Comparison of ENCODE assay signal across 1 cellular context in genomic region chr3:183884437-183885296, GRCh38.
A peak's percentile ranks its signal among the peaks of the same experiment; 100 is the strongest.
TF ChIP-seq lines count a peak whose summit lies in the region.

PARL (minus strand) TSS chr3:183884880; CDS start chr3:183884846, 34 bp downstream.

TF ChIP-seq in HCT116, 20 proteins besides CTCF, POLR2A, EP300 and RAD21 (continued from another document):
- TF ChIP-seq, protein P1, sequence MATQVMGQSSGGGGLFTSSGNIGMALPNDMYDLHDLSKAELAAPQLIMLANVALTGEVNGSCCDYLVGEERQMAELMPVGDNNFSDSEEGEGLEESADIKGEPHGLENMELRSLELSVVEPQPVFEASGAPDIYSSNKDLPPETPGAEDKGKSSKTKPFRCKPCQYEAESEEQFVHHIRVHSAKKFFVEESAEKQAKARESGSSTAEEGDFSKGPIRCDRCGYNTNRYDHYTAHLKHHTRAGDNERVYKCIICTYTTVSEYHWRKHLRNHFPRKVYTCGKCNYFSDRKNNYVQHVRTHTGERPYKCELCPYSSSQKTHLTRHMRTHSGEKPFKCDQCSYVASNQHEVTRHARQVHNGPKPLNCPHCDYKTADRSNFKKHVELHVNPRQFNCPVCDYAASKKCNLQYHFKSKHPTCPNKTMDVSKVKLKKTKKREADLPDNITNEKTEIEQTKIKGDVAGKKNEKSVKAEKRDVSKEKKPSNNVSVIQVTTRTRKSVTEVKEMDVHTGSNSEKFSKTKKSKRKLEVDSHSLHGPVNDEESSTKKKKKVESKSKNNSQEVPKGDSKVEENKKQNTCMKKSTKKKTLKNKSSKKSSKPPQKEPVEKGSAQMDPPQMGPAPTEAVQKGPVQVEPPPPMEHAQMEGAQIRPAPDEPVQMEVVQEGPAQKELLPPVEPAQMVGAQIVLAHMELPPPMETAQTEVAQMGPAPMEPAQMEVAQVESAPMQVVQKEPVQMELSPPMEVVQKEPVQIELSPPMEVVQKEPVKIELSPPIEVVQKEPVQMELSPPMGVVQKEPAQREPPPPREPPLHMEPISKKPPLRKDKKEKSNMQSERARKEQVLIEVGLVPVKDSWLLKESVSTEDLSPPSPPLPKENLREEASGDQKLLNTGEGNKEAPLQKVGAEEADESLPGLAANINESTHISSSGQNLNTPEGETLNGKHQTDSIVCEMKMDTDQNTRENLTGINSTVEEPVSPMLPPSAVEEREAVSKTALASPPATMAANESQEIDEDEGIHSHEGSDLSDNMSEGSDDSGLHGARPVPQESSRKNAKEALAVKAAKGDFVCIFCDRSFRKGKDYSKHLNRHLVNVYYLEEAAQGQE (IDR thresholded peaks at IDR 0.05; ENCODE audit: low read depth) = no peak
- TF ChIP-seq EGR1 (IDR thresholded peaks at IDR 0.05; ENCODE audit: low read depth) (peak; percentile 62; the same call in 1 of the 2 replicates), CBX3 (IDR thresholded peaks at IDR 0.05; ENCODE audit: low read depth) (peak; percentile 83; the same call in 1 of the 2 replicates), EZH2 (IDR thresholded peaks at IDR 0.05) (no peak), ZBTB33 (IDR thresholded peaks at IDR 0.05; ENCODE audit: extremely low read depth, insufficient replicate concordance, low read length) (peak; percentile 33)
- TF ChIP-seq, protein P2, sequence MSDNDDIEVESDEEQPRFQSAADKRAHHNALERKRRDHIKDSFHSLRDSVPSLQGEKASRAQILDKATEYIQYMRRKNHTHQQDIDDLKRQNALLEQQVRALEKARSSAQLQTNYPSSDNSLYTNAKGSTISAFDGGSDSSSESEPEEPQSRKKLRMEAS (IDR thresholded peaks at IDR 0.05) = peak; percentile 95
